3 cellular contexts compared by ENCODE assay signal in genomic region chr19:31096047-31096446, GRCh38.
TF ChIP-seq lines count a peak whose summit lies in the region.

No MANE protein-coding gene starts in this region.

TF ChIP-seq in SK-N-SH, 30 proteins besides CTCF, POLR2A, EP300 and RAD21 (continued from another document):
- TF ChIP-seq ZBTB33 (IDR thresholded peaks at IDR 0.05; ENCODE audit: borderline replicate concordance, low read depth) = no peak
- no peak for TF ChIP-seq SIN3A (IDR thresholded peaks at IDR 0.05; ENCODE audit: borderline replicate concordance, low read depth, low read length)
- no peak for TF ChIP-seq POLR2AphosphoS5 (IDR thresholded peaks at IDR 0.05; ENCODE audit: low read depth, low read length)
- TF ChIP-seq MXI1 (IDR thresholded peaks at IDR 0.05; ENCODE audit: low read depth, low read length) = no peak
- no peak for TF ChIP-seq FOXM1 (IDR thresholded peaks at IDR 0.05; ENCODE audit: low read depth)
- no peak for TF ChIP-seq TAF1 (IDR thresholded peaks at IDR 0.05; ENCODE audit: borderline replicate concordance, low read depth, low read length)
- no peak for TF ChIP-seq MEF2A (IDR thresholded peaks at IDR 0.05; ENCODE audit: borderline replicate concordance, low read depth)
- TF ChIP-seq RXRA (IDR thresholded peaks at IDR 0.05; ENCODE audit: borderline replicate concordance, low read depth) = no peak
- TF ChIP-seq REST (IDR thresholded peaks at IDR 0.05; ENCODE audit: low read depth, low read length) = no peak

TF ChIP-seq in SK-N-SH treated with all-trans-retinoic acid at 6 μM for 48 hours, 23 proteins besides CTCF, POLR2A, EP300 and RAD21 (continued from another document):
- TF ChIP-seq PATZ1 (CRISPR knock-in tag; IDR thresholded peaks at IDR 0.05; ENCODE audit: borderline replicate concordance) (no peak), CSDC2 (CRISPR knock-in tag; IDR thresholded peaks at IDR 0.05) (no peak), SNAI2 (CRISPR knock-in tag; IDR thresholded peaks at IDR 0.05) (no peak), TOX (CRISPR knock-in tag; IDR thresholded peaks at IDR 0.05; ENCODE audit: borderline replicate concordance) (no peak), ESRRG (CRISPR knock-in tag; IDR thresholded peaks at IDR 0.05) (no peak), ZFP30 (CRISPR knock-in tag; IDR thresholded peaks at IDR 0.05) (no peak), ZNF8 (CRISPR knock-in tag; IDR thresholded peaks at IDR 0.05) (no peak), PPARA (CRISPR knock-in tag; IDR thresholded peaks at IDR 0.05; ENCODE audit: borderline replicate concordance) (no peak), CREB5 (CRISPR knock-in tag; IDR thresholded peaks at IDR 0.05; ENCODE audit: low read depth) (no peak), GLIS3 (CRISPR knock-in tag; IDR thresholded peaks at IDR 0.05) (no peak), ZFP3 (CRISPR knock-in tag; IDR thresholded peaks at IDR 0.05) (no peak), ISL1 (CRISPR knock-in tag; IDR thresholded peaks at IDR 0.05) (no peak), POU6F1 (CRISPR knock-in tag; IDR thresholded peaks at IDR 0.05; ENCODE audit: borderline replicate concordance, low read depth) (no peak), RARB (CRISPR knock-in tag; IDR thresholded peaks at IDR 0.05) (no peak)

TF ChIP-seq in H1, 55 proteins besides CTCF, POLR2A, EP300 and RAD21 (continued from another document):
- no peak for TF ChIP-seq KDM5A (IDR thresholded peaks at IDR 0.05; ENCODE audit: low read length)
